ENCODE assay signal across 12 cellular contexts in genomic region chr12:50251619-50252300, GRCh38. TPM values are rescaled to one million over a fixed set of nuclear protein-coding genes. Genes with fewer than 3 reads are reported as not detected.
DNase-seq lines count a peak whose midpoint lies in the region; ATAC-seq, FAIRE-seq and TF ChIP-seq lines count a peak whose summit lies in the region.
"Had no signal": no experiment of that assay in that cellular context is flagged by ENCODE, and none has a peak within 500 bp of the region (broad histone marks: within the 10 kb centered on the region; RNA-seq: fewer than 3 reads in every experiment).

No MANE protein-coding gene starts in this region.

- no peaks in the 10 kb centered on the region for H3K36me3 ChIP-seq in skeletal muscle tissue (ENCODE audit: control insufficient read depth in 3 of 3, insufficient read depth in 3 of 3, low read length in 3 of 3)

- H3K27ac ChIP-seq in skeletal muscle tissue (ENCODE audit: low read depth, low read length), result peak overlapping the region; percentile 19

- TF ChIP-seq CTCF in epithelial cell of esophagus (IDR thresholded peaks at IDR 0.05; ENCODE audit: insufficient read depth, low read depth, low read length, missing control alignments) (no peak), CD14-positive monocyte (IDR thresholded peaks at IDR 0.05) (no peak)

- H3K4me1 ChIP-seq in skeletal muscle tissue (ENCODE audit: control insufficient read depth in 3 of 3, insufficient read depth in 3 of 3, low read length in 3 of 3), result peaks cover 14 to 23% (median 21%) of the 10 kb centered on the region in 3 donors

- no peak overlapping the region for H3K27ac Mint-ChIP-seq in CD14-positive monocyte
- H3K27ac Mint-ChIP-seq: stimulated activated naive CD8-positive, alpha-beta T cell treated with anti-CD3 and anti-CD28 coated beads, Interleukin-15, Interleukin-2, amounts not matched to agents 100 ng/mL and 50 ng/mL, for 24 hours had no signal

- peaks cover 9% of the 10 kb centered on the region for H3K4me1 Mint-ChIP-seq in CD14-positive monocyte

- H3K4me3 ChIP-seq in epithelial cell of esophagus (ENCODE audit: low read length) (no peak overlapping the region), skeletal muscle tissue (ENCODE audit: low read length in 3 of 3) (no peak overlapping the region)

- H3K4me3 Mint-ChIP-seq in CD14-positive monocyte, result no peak overlapping the region
- H3K4me3 Mint-ChIP-seq: CD8-positive, alpha-beta memory T cell; stimulated activated naive CD8-positive, alpha-beta T cell treated with anti-CD3 and anti-CD28 coated beads, Interleukin-15, Interleukin-2, amounts not matched to agents 100 ng/mL and 50 ng/mL, for 24 hours had no signal

- H3K27me3 ChIP-seq in skeletal muscle tissue (ENCODE audit: control insufficient read depth in 3 of 3, insufficient read depth in 3 of 3, low read length in 3 of 3), result no peaks in the 10 kb centered on the region

- H3K36me3 Mint-ChIP-seq in CD14-positive monocyte, result no peaks in the 10 kb centered on the region

- FAIRE-seq in GM12892 (lab: Jason Lieb, UNC), result peak; percentile 84

- intact Hi-C loops in CD14-positive monocyte (cut with micrococcal nuclease), result no loop called here

- peaks cover 0 to 2% (median 0%) of the 10 kb centered on the region in 7 donors for H3K9me3 Mint-ChIP-seq in CD14-positive monocyte
- H3K9me3 Mint-ChIP-seq: CD8-positive, alpha-beta memory T cell; stimulated activated naive CD8-positive, alpha-beta T cell treated with anti-CD3 and anti-CD28 coated beads, Interleukin-15, Interleukin-2, amounts not matched to agents 100 ng/mL and 50 ng/mL, for 24 hours had no signal

- ATAC-seq in GM21529 (IDR thresholded peaks at IDR 0.05; ENCODE audit: unreplicated experiment), result no peak
- no peak for ATAC-seq in GM18520 (IDR thresholded peaks at IDR 0.05; ENCODE audit: unreplicated experiment)

- H3K27me3 Mint-ChIP-seq in CD14-positive monocyte (ENCODE audit: low read depth in 3 of 3), result peaks cover 0 to 3% (median 2%) of the 10 kb centered on the region in 3 donors
- H3K27me3 Mint-ChIP-seq: CD8-positive, alpha-beta memory T cell; stimulated activated naive CD8-positive, alpha-beta T cell treated with anti-CD3 and anti-CD28 coated beads, Interleukin-15, Interleukin-2, amounts not matched to agents 100 ng/mL and 50 ng/mL, for 24 hours had no signal

- H3K9me3 ChIP-seq in skeletal muscle tissue (ENCODE audit: control insufficient read depth in 3 of 3, low read length in 3 of 3), result no peaks in the 10 kb centered on the region

- H3K9ac ChIP-seq in skeletal muscle tissue (ENCODE audit: low read depth in 1 of 3, low read length in 3 of 3), result no peak overlapping the region

- TF ChIP-seq POLR2A in GM12892 (IDR thresholded peaks at IDR 0.05; ENCODE audit: low read depth, low read length), result no peak

- no peak for DNase-seq in GM12892 (ENCODE audit: insufficient read length)
- DNase-seq in M059J (ENCODE audit: low read depth), result peak; percentile 62
- peak; percentile 83 for DNase-seq in epithelial cell of esophagus (ENCODE audit: low read depth)
- DNase-seq in CD14-positive monocyte (ENCODE audit: low spot score), result no peak
- DNase-seq: activated CD4-positive, CD25-positive, alpha-beta regulatory T cell treated with anti-CD3 and anti-CD28 coated beads, Interleukin-2, amount 50 U/mL, for 72 hours; activated gamma-delta T cell treated with Interleukin-2 at 50 U/mL for 16 hours; CD8-positive, alpha-beta memory T cell; stimulated activated CD4-positive, alpha-beta T cell treated with anti-CD3 and anti-CD28 coated beads, Interleukin-4, amount 100 ng/mL, for 24 hours had no signal

RNA-seq across cellular contexts. Expression of gene LIMA1, which starts 31.6 kb away (rescaled TPM):
- 49.7 TPM for polyA plus RNA-seq in GM12892 (2012; ENCODE audit: missing spikeins)
- total RNA-seq in M059J (2014; rRNA removed; shearing (Covaris generic)), result 199 and 240 TPM in 2 replicates
- total RNA-seq in skeletal muscle tissue, result 54.3 TPM
- polyA plus RNA-seq in CD14-positive monocyte, result under 1 TPM; 0.24 to 0.62 TPM

Comparison
In these comparisons a context has a peak if more than half of its experiments do, and no peak if none do; other contexts are left out.
1. DNase-seq: peak in M059J (single experiment) and epithelial cell of esophagus (single experiment); none in GM12892 (single experiment) and CD14-positive monocyte (single experiment).